Comparison of ENCODE assay signal across 8 cellular contexts in genomic region chr15:67133738-67134576, GRCh38.
DNase-seq lines count a peak whose midpoint lies in the region; ATAC-seq and TF ChIP-seq lines count a peak whose summit lies in the region.

No MANE protein-coding gene starts in this region.

- H3K27me3 Mint-ChIP-seq in activated CD4-positive, alpha-beta T cell treated with anti-CD3 and anti-CD28 coated beads, Interleukin-2, amount 10 ng/mL, durations not matched to agents 24 days and 14 days = no peaks in the 10 kb centered on the region
- H3K27me3 Mint-ChIP-seq in natural killer cell (ENCODE audit: low read depth in 2 of 2) = no peaks in the 10 kb centered on the region

- H3K4me3 ChIP-seq in ectodermal cell (ENCODE audit: insufficient read depth, low read depth, low read length) (no peak overlapping the region), stomach smooth muscle (ENCODE audit: low read length in 2 of 2) (peak overlapping the region in 1 of 2 donors; percentile 40)

- DNase-seq in activated CD4-positive, alpha-beta T cell treated with anti-CD3 and anti-CD28 coated beads, Interleukin-2, amount 10 ng/mL, durations not matched to agents 24 days and 14 days = peak; percentile 92
- DNase-seq in natural killer cell (peak; percentile 61), NCI-H1048 (lab: John Stamatoyannopoulos, UW) (no peak), nucleus accumbens (lab: John Stamatoyannopoulos, UW) (no peak)

- H3K9me3 Mint-ChIP-seq in activated CD4-positive, alpha-beta T cell treated with anti-CD3 and anti-CD28 coated beads, Interleukin-2, amount 10 ng/mL, durations not matched to agents 24 days and 14 days = no peaks in the 10 kb centered on the region
- H3K9me3 Mint-ChIP-seq in natural killer cell = no peaks in the 10 kb centered on the region

- H3K27ac Mint-ChIP-seq in activated CD4-positive, alpha-beta T cell treated with anti-CD3 and anti-CD28 coated beads, Interleukin-2, amount 10 ng/mL, durations not matched to agents 24 days and 14 days = peak overlapping the region; percentile 92
- peak overlapping the region; percentile 100 for H3K27ac Mint-ChIP-seq in natural killer cell

- H3K9me3 ChIP-seq in ectodermal cell (ENCODE audit: control insufficient read depth, low read length) (no peaks in the 10 kb centered on the region), stomach smooth muscle (ENCODE audit: control insufficient read depth in 2 of 2, low read length in 2 of 2) (no peaks in the 10 kb centered on the region)

- no peak for TF ChIP-seq CTCF in natural killer cell (IDR thresholded peaks at IDR 0.05)

- H3K27me3 ChIP-seq in ectodermal cell (ENCODE audit: control insufficient read depth, insufficient read depth, low read length, poor library complexity, severe bottlenecking) = no peaks in the 10 kb centered on the region
- no peaks in the 10 kb centered on the region for H3K27me3 ChIP-seq in stomach smooth muscle (ENCODE audit: control insufficient read depth in 1 of 2, insufficient read depth in 2 of 2, low read length in 2 of 2)

- H3K9ac ChIP-seq in stomach smooth muscle (ENCODE audit: low read length in 2 of 2) = peak overlapping the region in 1 of 2 donors; percentile 13

- ATAC-seq in GM18867 (IDR thresholded peaks at IDR 0.05; ENCODE audit: unreplicated experiment) (peak; percentile 76), HG03135 (IDR thresholded peaks at IDR 0.05; ENCODE audit: unreplicated experiment) (peak; percentile 57), natural killer cell (peak; percentile 91 to 97 (median 95))

- peaks cover 26% of the 10 kb centered on the region for H3K36me3 Mint-ChIP-seq in activated CD4-positive, alpha-beta T cell treated with anti-CD3 and anti-CD28 coated beads, Interleukin-2, amount 10 ng/mL, durations not matched to agents 24 days and 14 days (ENCODE audit: low read depth)
- H3K36me3 Mint-ChIP-seq in natural killer cell = no peaks in the 10 kb centered on the region

- no peaks in the 10 kb centered on the region for H3K36me3 ChIP-seq in ectodermal cell (ENCODE audit: control insufficient read depth, insufficient read depth, low read length)
- peaks cover 0 to 2% of the 10 kb centered on the region in 2 donors for H3K36me3 ChIP-seq in stomach smooth muscle (ENCODE audit: control insufficient read depth in 2 of 2, insufficient read depth in 2 of 2, low read length in 2 of 2)

- intact Hi-C loops in activated CD4-positive, alpha-beta T cell treated with anti-CD3 and anti-CD28 coated beads, Interleukin-2, amount 10 ng/mL, durations not matched to agents 24 days and 14 days (cut with micrococcal nuclease) = loop anchor here (1.0 to 5.0 kb wide), 5 partner anchors 13 to 49 kb away; no protein-coding TSS in a partner anchor
- intact Hi-C loops in natural killer cell (cut with micrococcal nuclease) = loop anchor here (1.0 to 5.0 kb wide), 5 partner anchors 13 to 48 kb away; no protein-coding TSS in a partner anchor

- WGBS in ectodermal cell, 2 experiments = 66 to 76% methylated on average over 11 of the region's 11 CpGs

- H3K4me1 ChIP-seq in ectodermal cell (ENCODE audit: control insufficient read depth, insufficient read depth, low read length) (peaks cover 54% of the 10 kb centered on the region), stomach smooth muscle (ENCODE audit: control insufficient read depth, insufficient read depth, low read length) (peaks cover 58% of the 10 kb centered on the region)

- H3K27ac ChIP-seq in ectodermal cell (ENCODE audit: insufficient read depth, low read depth, low read length, poor library complexity, severe bottlenecking) (peak overlapping the region; percentile 66), stomach smooth muscle (ENCODE audit: low read length) (peak overlapping the region; percentile 62)

- peaks cover 84% of the 10 kb centered on the region for H3K4me1 Mint-ChIP-seq in activated CD4-positive, alpha-beta T cell treated with anti-CD3 and anti-CD28 coated beads, Interleukin-2, amount 10 ng/mL, durations not matched to agents 24 days and 14 days
- peaks cover 80 to 86% of the 10 kb centered on the region in 2 donors for H3K4me1 Mint-ChIP-seq in natural killer cell

- peak overlapping the region; percentile 80 for H3K4me3 Mint-ChIP-seq in activated CD4-positive, alpha-beta T cell treated with anti-CD3 and anti-CD28 coated beads, Interleukin-2, amount 10 ng/mL, durations not matched to agents 24 days and 14 days
- H3K4me3 Mint-ChIP-seq in natural killer cell = peak overlapping the region; percentile 93

Comparison
In these comparisons a context has a peak if more than half of its experiments do, and no peak if none do; other contexts are left out.
1. DNase-seq: peak in activated CD4-positive, alpha-beta T cell treated with anti-CD3 and anti-CD28 coated beads, Interleukin-2, amount 10 ng/mL, durations not matched to agents 24 days and 14 days (single experiment) and natural killer cell (single experiment); none in NCI-H1048 (single experiment) and nucleus accumbens (0 of 56).
2. Peak in every context shown above with its lines, with median percentiles within 50 percentile points of each other: ATAC-seq.